20 cellular contexts compared by ENCODE assay signal in genomic region chr22:44645531-44645930, GRCh38.
"Had no signal": no experiment of that assay in that cellular context is flagged by ENCODE, and none has a peak within 500 bp of the region (broad histone marks: within the 10 kb centered on the region; RNA-seq: fewer than 3 reads in every experiment).

No MANE protein-coding gene starts in this region.

- H3K36me3 ChIP-seq: lower lobe of right lung, prostate gland, right atrium auricular region, suprapubic skin had no signal

- H3K27me3 Mint-ChIP-seq: stimulated activated naive CD8-positive, alpha-beta T cell treated with anti-CD3 and anti-CD28 coated beads, Interleukin-15, amount 100 ng/mL, for 72 hours had no signal

- H3K4me3 ChIP-seq: body of pancreas, dorsolateral prefrontal cortex, hepatocyte, lower lobe of right lung, prostate gland, right atrium auricular region, skin epidermis, suprapubic skin had no signal

- H3K9me3 Mint-ChIP-seq: activated T-helper 1 cell treated with anti-CD3 and anti-CD28 coated beads, Interleukin-12 subunit alpha, Interleukin-12 subunit beta, Interleukin-2, Interleukin-4 antibody, amounts not matched to agents 30 ng/mL and 10 ng/mL and 1 ng/mL, durations not matched to agents 14 hours and 24 hours and 36 hours; naive thymus-derived CD8-positive, alpha-beta T cell; stimulated activated naive CD8-positive, alpha-beta T cell treated with anti-CD3 and anti-CD28 coated beads, Interleukin-15, amount 100 ng/mL, for 72 hours had no signal

- DNase-seq: activated CD4-positive, alpha-beta T cell treated with anti-CD3 and anti-CD28 coated beads, Interleukin-2, amount 50 U/mL, for 48 hours; activated gamma-delta T cell treated with Interleukin-2 at 50 U/mL for 16 hours; body of pancreas; caudate nucleus; foreskin keratinocyte; left colon; naive thymus-derived CD8-positive, alpha-beta T cell; stimulated activated CD4-positive, alpha-beta T cell treated with anti-CD3 and anti-CD28 coated beads, Interleukin-15, amount 100 ng/mL, for 24 hours; stimulated activated CD4-positive, alpha-beta T cell treated with anti-CD3 and anti-CD28 coated beads, Interleukin-2, amount 100 ng/mL, for 48 hours; stimulated activated naive CD8-positive, alpha-beta T cell treated with anti-CD3 and anti-CD28 coated beads, Interleukin-15, amount 100 ng/mL, for 72 hours; trophoblast cell had no signal

- H3K9me3 ChIP-seq: body of pancreas, lower lobe of right lung, prostate gland, right atrium auricular region had no signal

- H3K27ac ChIP-seq: body of pancreas, dorsolateral prefrontal cortex, epithelial cell of prostate, foreskin keratinocyte, hepatocyte, lower lobe of right lung, prostate gland, right atrium auricular region, skin epidermis, suprapubic skin had no signal

- ATAC-seq: body of pancreas; foreskin keratinocyte; left colon; lower lobe of right lung; naive thymus-derived CD8-positive, alpha-beta T cell; stimulated activated naive CD8-positive, alpha-beta T cell treated with anti-CD3 and anti-CD28 coated beads, Interleukin-15, amount 100 ng/mL, for 72 hours had no signal

- H3K27ac Mint-ChIP-seq: activated T-helper 1 cell treated with anti-CD3 and anti-CD28 coated beads, Interleukin-12 subunit alpha, Interleukin-12 subunit beta, Interleukin-2, Interleukin-4 antibody, amounts not matched to agents 30 ng/mL and 10 ng/mL and 1 ng/mL, durations not matched to agents 14 hours and 24 hours and 36 hours had no signal

- H3K4me1 Mint-ChIP-seq: naive thymus-derived CD8-positive, alpha-beta T cell; stimulated activated naive CD8-positive, alpha-beta T cell treated with anti-CD3 and anti-CD28 coated beads, Interleukin-15, amount 100 ng/mL, for 72 hours had no signal

- H3K27me3 ChIP-seq: body of pancreas, hepatocyte, right atrium auricular region, suprapubic skin had no signal

- H3K4me3 Mint-ChIP-seq: activated T-helper 1 cell treated with anti-CD3 and anti-CD28 coated beads, Interleukin-12 subunit alpha, Interleukin-12 subunit beta, Interleukin-2, Interleukin-4 antibody, amounts not matched to agents 30 ng/mL and 10 ng/mL and 1 ng/mL, durations not matched to agents 14 hours and 24 hours and 36 hours; naive thymus-derived CD8-positive, alpha-beta T cell; stimulated activated naive CD8-positive, alpha-beta T cell treated with anti-CD3 and anti-CD28 coated beads, Interleukin-15, amount 100 ng/mL, for 72 hours had no signal

- H3K4me1 ChIP-seq: body of pancreas, foreskin keratinocyte, lower lobe of right lung, prostate gland had no signal
